24 cellular contexts compared by ENCODE assay signal in genomic region chr15:42940527-42940926, GRCh38.
"Had no signal": no experiment of that assay in that cellular context is flagged by ENCODE, and none has a peak within 500 bp of the region (broad histone marks: within the 10 kb centered on the region; RNA-seq: fewer than 3 reads in every experiment).

No MANE protein-coding gene starts in this region.

- H3K27me3 ChIP-seq: MG63, SJSA1 had no signal

- H3K27ac ChIP-seq: SJSA1, SK-N-MC had no signal

- DNase-seq: IMR-90, Karpas-422, KG1, MG63, NCI-H1092, NCI-H1105 treated with DMSO at 0.1 percent for 48 hours, NCI-H1417 treated with DMSO at 0.1 percent for 48 hours, NCI-H146, NCI-H1694 treated with DMSO at 0.1 percent for 48 hours, NCI-H2029, NCI-H2081 treated with DMSO at 0.1 percent for 48 hours, NCI-H2171, NCI-H226, NCI-H446, NCI-H510A, NCI-H524 treated with DMSO at 0.1 percent for 48 hours, NCI-H69, NCI-H774, Right ventricle myocardium superior, RPMI8226, SIG-M5, SW 1271 had no signal

- H3K4me1 ChIP-seq: SJSA1 had no signal

- H3K4me3 ChIP-seq: MG63, SJSA1, SK-N-MC had no signal

- H3K9me3 ChIP-seq: MG63, SJSA1 had no signal

- H3K36me3 ChIP-seq: MG63 had no signal
